8 cellular contexts compared by ENCODE assay signal in genomic region chr4:88007304-88008132, GRCh38. TPM values are rescaled to one million over a fixed set of nuclear protein-coding genes. Genes with fewer than 3 reads are reported as not detected.
DNase-seq lines count a peak whose midpoint lies in the region; ATAC-seq, FAIRE-seq and TF ChIP-seq lines count a peak whose summit lies in the region.

PKD2 (plus strand) TSS chr4:88007635; CDS start chr4:88007734, 99 bp downstream.

- peak within 1 kb of the TSS; percentile 96 for H3K4me3 Mint-ChIP-seq in T-helper 17 cell

- peaks cover 26% of the 10 kb centered on the region for H3K4me1 Mint-ChIP-seq in T-helper 17 cell

- peak; percentile 79 for TF ChIP-seq POLR2A in H54 (IDR thresholded peaks at IDR 0.05; ENCODE audit: low read depth, low read length)
- TF ChIP-seq POLR2A in uterus (IDR thresholded peaks at IDR 0.05) = peak; percentile 91 to 96

- no peaks in the 10 kb centered on the region for H3K27me3 Mint-ChIP-seq in T-helper 17 cell

- no peak for FAIRE-seq in H54 (lab: Jason Lieb, UNC)

- intact Hi-C loops in uterus (cut with DNase I; ENCODE audit: low total_unique reads) = no loop called here

- no peaks in the 10 kb centered on the region for H3K36me3 ChIP-seq in right atrium auricular region
- H3K36me3 ChIP-seq in uterus = no peaks in the 10 kb centered on the region

- no peaks in the 10 kb centered on the region for H3K36me3 Mint-ChIP-seq in T-helper 17 cell (ENCODE audit: low read depth)

- no peaks in the 10 kb centered on the region for H3K9me3 ChIP-seq in T-helper 17 cell (ENCODE audit: control insufficient read depth, low read length, poor library complexity, severe bottlenecking)
- no peaks in the 10 kb centered on the region for H3K9me3 ChIP-seq in right atrium auricular region
- H3K9me3 ChIP-seq in uterus = no peaks in the 10 kb centered on the region

- H3K27ac ChIP-seq in right atrium auricular region (peak within 1 kb of the TSS; percentile 85 to 88), uterus (peak within 1 kb of the TSS; percentile 97 to 99)

- H3K4me3 ChIP-seq in GM08714 (ENCODE audit: low read length) (peak within 1 kb of the TSS; percentile 91), right atrium auricular region (peak within 1 kb of the TSS; percentile 89 to 95), uterus (peak within 1 kb of the TSS; percentile 71 to 79)

- TF ChIP-seq CTCF in right atrium auricular region (IDR thresholded peaks at IDR 0.05) = no peak
- TF ChIP-seq CTCF in uterus (IDR thresholded peaks at IDR 0.05) = peak in 1 of 4 experiments; percentile 6

- DNase-seq in H54 (ENCODE audit: insufficient read length, low spot score) (peak; percentile 61), M059J (ENCODE audit: low read depth) (peak; percentile 70), T-helper 17 cell (peak; percentile 53 to 67 (median 57)), amygdala (lab: John Stamatoyannopoulos, UW) (peak; percentile 23 to 89 (median 72)), right atrium auricular region (ENCODE audit: low spot score) (peak; percentile 76), putamen (ENCODE audit: low spot score) (peak; percentile 87), uterus (peak; percentile 88 to 93)

- H3K4me1 ChIP-seq in right atrium auricular region = peaks cover 0 to 34% of the 10 kb centered on the region in 2 donors
- H3K4me1 ChIP-seq in uterus = peaks cover 0 to 2% of the 10 kb centered on the region in 2 donors

- peak; percentile 92 for ATAC-seq in T-helper 17 cell

- H3K27ac Mint-ChIP-seq in T-helper 17 cell = peak within 1 kb of the TSS; percentile 70

- H3K27me3 ChIP-seq in right atrium auricular region (no peaks in the 10 kb centered on the region), uterus (no peaks in the 10 kb centered on the region)

RNA-seq across cellular contexts. Expression of gene PKD2, which starts in this region (rescaled TPM):
- 19.5 and 26.4 TPM in 2 replicates for total RNA-seq in M059J (2014; rRNA removed; shearing (Covaris generic))
- 10 to 100 TPM; 10.2 to 11.1 TPM for total RNA-seq in T-helper 17 cell
- total RNA-seq in right atrium auricular region = 10 to 100 TPM; 21.5 to 32.7 TPM
- 100 to 1,000 TPM; 129 to 190 (median 134) TPM for total RNA-seq in uterus

Comparison
In these comparisons a context has a peak if more than half of its experiments do, and no peak if none do; other contexts are left out.
1. Peak in every context shown above with its lines: DNase-seq, ATAC-seq, H3K4me3 ChIP-seq and H3K27ac ChIP-seq.